Comparison of ENCODE assay signal across 11 cellular contexts in the genomic region with DNA sequence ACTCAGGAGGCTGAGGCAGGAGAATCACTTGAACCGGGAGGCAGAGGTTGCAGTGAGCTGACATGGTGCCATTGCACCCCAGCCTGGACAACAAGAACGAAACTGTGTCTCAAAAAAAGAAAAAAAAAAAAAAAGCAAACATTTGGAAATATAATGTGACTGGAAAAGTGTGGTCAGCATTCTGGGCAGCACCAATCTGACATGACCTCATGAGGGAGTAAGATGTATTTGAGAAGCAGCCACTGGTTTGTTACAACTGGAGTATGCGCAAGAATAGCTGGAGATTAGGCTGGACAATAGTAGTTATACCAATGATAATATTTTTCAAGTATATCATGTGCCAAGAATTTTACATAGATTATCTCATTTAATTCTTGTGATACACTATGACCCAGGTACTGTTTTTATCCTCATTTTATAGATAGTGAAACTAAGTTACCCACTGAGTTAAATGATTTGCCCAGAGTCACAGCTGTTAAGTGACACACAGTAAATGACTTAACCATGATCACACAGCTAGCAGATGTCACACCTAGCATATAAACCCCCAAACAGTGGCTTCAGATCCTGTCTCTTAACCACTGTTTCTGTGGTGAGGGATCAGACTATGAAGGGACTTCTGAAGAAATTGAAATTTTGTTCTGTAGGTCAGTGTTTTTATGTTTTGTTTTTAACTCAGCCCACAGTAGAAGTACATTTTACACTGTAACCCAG. TPM values are rescaled to one million over a fixed set of nuclear protein-coding genes. Genes with fewer than 3 reads are reported as not detected.
A peak's percentile ranks its signal among the peaks of the same experiment; 100 is the strongest.
DNase-seq lines count a peak whose midpoint lies in the region; ATAC-seq and TF ChIP-seq lines count a peak whose summit lies in the region.
"Had no signal": no experiment of that assay in that cellular context is flagged by ENCODE, and none has a peak within 500 bp of the region (broad histone marks: within the 10 kb centered on the region; RNA-seq: fewer than 3 reads in every experiment).

No MANE protein-coding gene starts in this region.

- no peaks in the 10 kb centered on the region for H3K36me3 Mint-ChIP-seq in HFFc6 (ENCODE audit: low read depth)
- no peaks in the 10 kb centered on the region for H3K36me3 Mint-ChIP-seq in activated naive CD8-positive, alpha-beta T cell treated with anti-CD3 and anti-CD28 coated beads, Interleukin-2, amount 50 U/mL, for 24 hours (ENCODE audit: low read depth)
- H3K36me3 Mint-ChIP-seq in natural killer cell treated with Interleukin-12 subunit alpha and Interleukin-12 subunit beta and Interleukin-15 and Interleukin-18, amount 100 ng/mL, for 72 hours: no peaks in the 10 kb centered on the region

- H3K4me1 Mint-ChIP-seq in HFFc6 (ENCODE audit: low read depth): peaks cover 20% of the 10 kb centered on the region
- H3K4me1 Mint-ChIP-seq in activated naive CD8-positive, alpha-beta T cell treated with anti-CD3 and anti-CD28 coated beads, Interleukin-2, amount 50 U/mL, for 24 hours: peaks cover 13% of the 10 kb centered on the region
- peaks cover 10 to 13% of the 10 kb centered on the region in 2 donors for H3K4me1 Mint-ChIP-seq in natural killer cell treated with Interleukin-12 subunit alpha and Interleukin-12 subunit beta and Interleukin-15 and Interleukin-18, amount 100 ng/mL, for 72 hours (ENCODE audit: low read depth in 2 of 2)

- DNase-seq in HFFc6: no peak
- DNase-seq in activated naive CD8-positive, alpha-beta T cell treated with anti-CD3 and anti-CD28 coated beads, Interleukin-2, amount 50 U/mL, for 24 hours: no peak
- DNase-seq in natural killer cell treated with Interleukin-12 subunit alpha and Interleukin-12 subunit beta and Interleukin-15 and Interleukin-18, amount 100 ng/mL, for 72 hours (ENCODE audit: low spot score): no peak
- DNase-seq in ecto neural progenitor cell (ENCODE audit: low spot score): no peak
- DNase-seq in activated gamma-delta T cell (lab: John Stamatoyannopoulos, UW): no peak
- DNase-seq in activated CD4-positive, CD25-positive, alpha-beta regulatory T cell (lab: John Stamatoyannopoulos, UW): no peak
- DNase-seq: sigmoid colon had no signal

- ATAC-seq in GM18870 (IDR thresholded peaks at IDR 0.05; ENCODE audit: unreplicated experiment) (peak; percentile 53), GM18502 (IDR thresholded peaks at IDR 0.05; ENCODE audit: poor library complexity, unreplicated experiment) (no peak)
- peak; percentile 93 for ATAC-seq in activated naive CD8-positive, alpha-beta T cell treated with anti-CD3 and anti-CD28 coated beads, Interleukin-2, amount 50 U/mL, for 24 hours
- peak; percentile 82 to 98 for ATAC-seq in natural killer cell treated with Interleukin-12 subunit alpha and Interleukin-12 subunit beta and Interleukin-15 and Interleukin-18, amount 100 ng/mL, for 72 hours

- H3K27me3 Mint-ChIP-seq in HFFc6 (ENCODE audit: insufficient read depth): no peaks in the 10 kb centered on the region
- H3K27me3 Mint-ChIP-seq in activated naive CD8-positive, alpha-beta T cell treated with anti-CD3 and anti-CD28 coated beads, Interleukin-2, amount 50 U/mL, for 24 hours: no peaks in the 10 kb centered on the region
- no peaks in the 10 kb centered on the region for H3K27me3 Mint-ChIP-seq in natural killer cell treated with Interleukin-12 subunit alpha and Interleukin-12 subunit beta and Interleukin-15 and Interleukin-18, amount 100 ng/mL, for 72 hours
- H3K27me3 Mint-ChIP-seq: activated naive CD4-positive, alpha-beta T cell treated with anti-CD3 and anti-CD28 coated beads, Interleukin-2, amount 50 U/mL, for 24 hours; IgD-negative memory B cell had no signal

- no peak overlapping the region for H3K4me3 Mint-ChIP-seq in HFFc6
- H3K4me3 Mint-ChIP-seq in activated naive CD8-positive, alpha-beta T cell treated with anti-CD3 and anti-CD28 coated beads, Interleukin-2, amount 50 U/mL, for 24 hours: no peak overlapping the region
- H3K4me3 Mint-ChIP-seq in natural killer cell treated with Interleukin-12 subunit alpha and Interleukin-12 subunit beta and Interleukin-15 and Interleukin-18, amount 100 ng/mL, for 72 hours: no peak overlapping the region
- H3K4me3 Mint-ChIP-seq: activated naive CD4-positive, alpha-beta T cell treated with anti-CD3 and anti-CD28 coated beads, Interleukin-2, amount 50 U/mL, for 24 hours had no signal

- TF ChIP-seq CTCF in HFFc6 (IDR thresholded peaks at IDR 0.05): peak; percentile 10; the same call in 1 of the 2 replicates

- peak overlapping the region; percentile 13; the same call in 1 of the 2 replicates for H3K27ac Mint-ChIP-seq in HFFc6
- no peak overlapping the region for H3K27ac Mint-ChIP-seq in activated naive CD8-positive, alpha-beta T cell treated with anti-CD3 and anti-CD28 coated beads, Interleukin-2, amount 50 U/mL, for 24 hours
- no peak overlapping the region for H3K27ac Mint-ChIP-seq in natural killer cell treated with Interleukin-12 subunit alpha and Interleukin-12 subunit beta and Interleukin-15 and Interleukin-18, amount 100 ng/mL, for 72 hours
- H3K27ac Mint-ChIP-seq: activated naive CD4-positive, alpha-beta T cell treated with anti-CD3 and anti-CD28 coated beads, Interleukin-2, amount 50 U/mL, for 24 hours had no signal

- H3K9me3 Mint-ChIP-seq in HFFc6: no peaks in the 10 kb centered on the region
- no peaks in the 10 kb centered on the region for H3K9me3 Mint-ChIP-seq in activated naive CD8-positive, alpha-beta T cell treated with anti-CD3 and anti-CD28 coated beads, Interleukin-2, amount 50 U/mL, for 24 hours
- H3K9me3 Mint-ChIP-seq in natural killer cell treated with Interleukin-12 subunit alpha and Interleukin-12 subunit beta and Interleukin-15 and Interleukin-18, amount 100 ng/mL, for 72 hours: no peaks in the 10 kb centered on the region
- H3K9me3 Mint-ChIP-seq: activated naive CD4-positive, alpha-beta T cell treated with anti-CD3 and anti-CD28 coated beads, Interleukin-2, amount 50 U/mL, for 24 hours; IgD-negative memory B cell had no signal

RNA-seq across cellular contexts. Expression of a gene that starts 11.1 kb away (rescaled TPM):
- 10 to 100 TPM; 28.3 to 36.2 (median 32.3) TPM for total RNA-seq in HFFc6 (2021; fragmentation: NEBNext Ultra II Directional; extraction: Animal tissue kit (Norgen Biotek cat#: 25700))
- 10 to 100 TPM; 11.6 to 18.7 TPM for total RNA-seq in natural killer cell treated with Interleukin-12 subunit alpha and Interleukin-12 subunit beta and Interleukin-15 and Interleukin-18, amount 100 ng/mL, for 72 hours
